Comparison of ENCODE assay signal across 10 cellular contexts in genomic region chr6:37135835-37136694, GRCh38. TPM values are rescaled to one million over a fixed set of nuclear protein-coding genes. Genes with fewer than 3 reads are reported as not detected.
DNase-seq lines count a peak whose midpoint lies in the region; ATAC-seq and TF ChIP-seq lines count a peak whose summit lies in the region.
"Had no signal": no experiment of that assay in that cellular context is flagged by ENCODE, and none has a peak within 500 bp of the region (broad histone marks: within the 10 kb centered on the region; RNA-seq: fewer than 3 reads in every experiment).

No MANE protein-coding gene starts in this region.

- ATAC-seq in HG03045 (IDR thresholded peaks at IDR 0.05; ENCODE audit: unreplicated experiment) (no peak), HG02642 (IDR thresholded peaks at IDR 0.05; ENCODE audit: poor library complexity, unreplicated experiment) (no peak)
- ATAC-seq: stimulated activated memory B cell treated with anti-CD40 and anti-IgM and Interleukin-4, amounts not matched to agents 10 μg/mL and 1 μg/mL and 100 μg/mL, for 72 hours had no signal

- DNase-seq in activated T-helper 2 cell treated with anti-CD3 and anti-CD28 coated beads, Interferon-gamma antibody, Interleukin-2, Interleukin-4, amounts not matched to agents 10 μg/mL and 5 μg/mL and 100 μg/mL, durations not matched to agents 14 hours and 24 hours and 36 hours (ENCODE audit: low spot score), result no peak
- peak; percentile 41 for DNase-seq in renal cortical epithelial cell (ENCODE audit: low read depth)
- DNase-seq in NCI-H526 treated with DMSO at 0.1 percent for 48 hours (lab: John Stamatoyannopoulos, UW), result no peak
- DNase-seq in tibial nerve (ENCODE audit: low spot score in 2 of 2), result no peak
- DNase-seq: activated effector memory CD4-positive, alpha-beta T cell treated with anti-CD3 and anti-CD28 coated beads, Interleukin-2, amount 50 U/mL, for 16 hours had no signal

- H3K4me3 ChIP-seq in HEK293 (ENCODE audit: low read depth, low read length), result no peak overlapping the region
- H3K4me3 ChIP-seq in iPS-11a (ENCODE audit: low read depth, low read length), result peak overlapping the region; percentile 71
- no peak overlapping the region for H3K4me3 ChIP-seq in tibial nerve

- no peak for TF ChIP-seq POLR2A in tibial nerve (IDR thresholded peaks at IDR 0.05)

- no peaks in the 10 kb centered on the region for H3K27me3 ChIP-seq in tibial nerve

- H3K36me3 ChIP-seq in HEK293 (ENCODE audit: control insufficient read depth in 2 of 2, insufficient read depth in 1 of 2, low read length in 2 of 2) (no peaks in the 10 kb centered on the region), tibial nerve (no peaks in the 10 kb centered on the region)

- POLR2A ChIA-PET in HEK293 (lab: Yijun Ruan, JAX), result interaction anchor here (0.6 to 8.2 kb wide), 4 partner anchors 33 to 590 kb away, joined by 3 to 82 read pairs (median 10); partner anchors contain the start of gene PIM1

- 78 to 80% methylated on average over 9 of the region's 9 CpGs for WGBS in tibial nerve, 2 donors

- H3K27me3 Mint-ChIP-seq in activated T-helper 2 cell treated with anti-CD3 and anti-CD28 coated beads, Interferon-gamma antibody, Interleukin-2, Interleukin-4, amounts not matched to agents 10 μg/mL and 5 μg/mL and 100 μg/mL, durations not matched to agents 14 hours and 24 hours and 36 hours (ENCODE audit: low read depth), result no peaks in the 10 kb centered on the region
- H3K27me3 Mint-ChIP-seq: stimulated activated memory B cell treated with anti-CD40 and anti-IgM and Interleukin-4, amounts not matched to agents 10 μg/mL and 1 μg/mL and 100 μg/mL, for 72 hours had no signal

- CTCF ChIA-PET in HEK293 (lab: Yijun Ruan, JAX), result interaction anchor here (0.5 to 4.3 kb wide), 8 partner anchors 8 to 108 kb away, joined by 3 to 32 read pairs (median 3); no protein-coding TSS in a partner anchor

- peak overlapping the region; percentile 42 for H3K27ac Mint-ChIP-seq in activated T-helper 2 cell treated with anti-CD3 and anti-CD28 coated beads, Interferon-gamma antibody, Interleukin-2, Interleukin-4, amounts not matched to agents 10 μg/mL and 5 μg/mL and 100 μg/mL, durations not matched to agents 14 hours and 24 hours and 36 hours

- H3K4me1 ChIP-seq in HEK293 (ENCODE audit: control insufficient read depth, insufficient read depth, low read length) (peaks cover 21% of the 10 kb centered on the region), tibial nerve (peaks cover 0 to 31% (median 9%) of the 10 kb centered on the region in 4 donors)

- no peak for TF ChIP-seq EP300 in tibial nerve (IDR thresholded peaks at IDR 0.05)

- no peak for TF ChIP-seq CTCF in HEK293 (tag by site-specific recombination; IDR thresholded peaks at IDR 0.05)
- no peak for TF ChIP-seq CTCF in tibial nerve (IDR thresholded peaks at IDR 0.05)

- no peak overlapping the region for H3K27ac ChIP-seq in HEK293 (ENCODE audit: extremely low read depth, low read depth, low read length)
- H3K27ac ChIP-seq in tibial nerve, result no peak overlapping the region

- no peaks in the 10 kb centered on the region for H3K36me3 Mint-ChIP-seq in activated T-helper 2 cell treated with anti-CD3 and anti-CD28 coated beads, Interferon-gamma antibody, Interleukin-2, Interleukin-4, amounts not matched to agents 10 μg/mL and 5 μg/mL and 100 μg/mL, durations not matched to agents 14 hours and 24 hours and 36 hours (ENCODE audit: low read depth)
- H3K36me3 Mint-ChIP-seq: stimulated activated memory B cell treated with anti-CD40 and anti-IgM and Interleukin-4, amounts not matched to agents 10 μg/mL and 1 μg/mL and 100 μg/mL, for 72 hours had no signal

- no peak overlapping the region for H3K4me3 Mint-ChIP-seq in activated T-helper 2 cell treated with anti-CD3 and anti-CD28 coated beads, Interferon-gamma antibody, Interleukin-2, Interleukin-4, amounts not matched to agents 10 μg/mL and 5 μg/mL and 100 μg/mL, durations not matched to agents 14 hours and 24 hours and 36 hours (ENCODE audit: low read depth)
- H3K4me3 Mint-ChIP-seq: stimulated activated memory B cell treated with anti-CD40 and anti-IgM and Interleukin-4, amounts not matched to agents 10 μg/mL and 1 μg/mL and 100 μg/mL, for 72 hours had no signal

- H3K9me3 Mint-ChIP-seq in activated T-helper 2 cell treated with anti-CD3 and anti-CD28 coated beads, Interferon-gamma antibody, Interleukin-2, Interleukin-4, amounts not matched to agents 10 μg/mL and 5 μg/mL and 100 μg/mL, durations not matched to agents 14 hours and 24 hours and 36 hours, result no peaks in the 10 kb centered on the region
- H3K9me3 Mint-ChIP-seq: stimulated activated memory B cell treated with anti-CD40 and anti-IgM and Interleukin-4, amounts not matched to agents 10 μg/mL and 1 μg/mL and 100 μg/mL, for 72 hours had no signal

- H3K4me1 Mint-ChIP-seq in activated T-helper 2 cell treated with anti-CD3 and anti-CD28 coated beads, Interferon-gamma antibody, Interleukin-2, Interleukin-4, amounts not matched to agents 10 μg/mL and 5 μg/mL and 100 μg/mL, durations not matched to agents 14 hours and 24 hours and 36 hours (ENCODE audit: low read depth), result peaks cover 24% of the 10 kb centered on the region

- no peaks in the 10 kb centered on the region for H3K9me3 ChIP-seq in HEK293 (ENCODE audit: control insufficient read depth, insufficient read depth, low read depth, low read length)
- H3K9me3 ChIP-seq in tibial nerve, result no peaks in the 10 kb centered on the region

- intact Hi-C loops in activated T-helper 2 cell treated with anti-CD3 and anti-CD28 coated beads, Interferon-gamma antibody, Interleukin-2, Interleukin-4, amounts not matched to agents 10 μg/mL and 5 μg/mL and 100 μg/mL, durations not matched to agents 14 hours and 24 hours and 36 hours (cut with micrococcal nuclease), result loop anchor here (5.0 kb wide), 1 partner anchor 36 kb away; the partner anchor contains the start of gene PIM1

TF ChIP-seq in HEK293, 187 proteins besides CTCF, POLR2A, EP300 and RAD21:
- TF ChIP-seq ZEB2 (tag by site-specific recombination; IDR thresholded peaks at IDR 0.05), result 0 out of 2 replicates have a peak, but pooled peaks have one; percentile 13
- TF ChIP-seq ZNF747 (tag by site-specific recombination; IDR thresholded peaks at IDR 0.05), result no peak
- TF ChIP-seq, protein P1, sequence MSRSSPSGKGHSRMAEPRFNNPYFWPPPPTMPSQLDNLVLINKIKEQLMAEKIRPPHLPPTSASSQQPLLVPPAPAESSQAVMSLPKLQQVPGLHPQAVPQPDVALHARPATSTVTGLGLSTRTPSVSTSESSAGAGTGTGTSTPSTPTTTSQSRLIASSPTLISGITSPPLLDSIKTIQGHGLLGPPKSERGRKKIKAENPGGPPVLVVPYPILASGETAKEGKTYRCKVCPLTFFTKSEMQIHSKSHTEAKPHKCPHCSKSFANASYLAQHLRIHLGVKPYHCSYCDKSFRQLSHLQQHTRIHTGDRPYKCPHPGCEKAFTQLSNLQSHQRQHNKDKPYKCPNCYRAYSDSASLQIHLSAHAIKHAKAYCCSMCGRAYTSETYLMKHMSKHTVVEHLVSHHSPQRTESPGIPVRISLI (tag by site-specific recombination; IDR thresholded peaks at IDR 0.05), result peak; percentile 95
- TF ChIP-seq ZFHX2 (tag by site-specific recombination; conservative IDR thresholded peaks at IDR 0.05), result 0 out of 2 replicates have a peak, but pooled peaks have one; percentile 7

RNA-seq across cellular contexts. Expression of gene PIM1, which starts 33.9 kb away (rescaled TPM):
- 151 and 161 TPM in 2 replicates for total RNA-seq in activated T-helper 2 cell treated with anti-CD3 and anti-CD28 coated beads, Interferon-gamma antibody, Interleukin-2, Interleukin-4, amounts not matched to agents 10 μg/mL and 5 μg/mL and 100 μg/mL, durations not matched to agents 14 hours and 24 hours and 36 hours
- total RNA-seq in renal cortical epithelial cell, result 6.6 and 9.9 TPM in 2 replicates
- 10 to 100 TPM in 1 of 4 donors, 1 to 10 TPM in 3; 2.8 to 22.8 (median 6.6) TPM for total RNA-seq in tibial nerve
